16 cellular contexts compared by ENCODE assay signal in the genomic region with DNA sequence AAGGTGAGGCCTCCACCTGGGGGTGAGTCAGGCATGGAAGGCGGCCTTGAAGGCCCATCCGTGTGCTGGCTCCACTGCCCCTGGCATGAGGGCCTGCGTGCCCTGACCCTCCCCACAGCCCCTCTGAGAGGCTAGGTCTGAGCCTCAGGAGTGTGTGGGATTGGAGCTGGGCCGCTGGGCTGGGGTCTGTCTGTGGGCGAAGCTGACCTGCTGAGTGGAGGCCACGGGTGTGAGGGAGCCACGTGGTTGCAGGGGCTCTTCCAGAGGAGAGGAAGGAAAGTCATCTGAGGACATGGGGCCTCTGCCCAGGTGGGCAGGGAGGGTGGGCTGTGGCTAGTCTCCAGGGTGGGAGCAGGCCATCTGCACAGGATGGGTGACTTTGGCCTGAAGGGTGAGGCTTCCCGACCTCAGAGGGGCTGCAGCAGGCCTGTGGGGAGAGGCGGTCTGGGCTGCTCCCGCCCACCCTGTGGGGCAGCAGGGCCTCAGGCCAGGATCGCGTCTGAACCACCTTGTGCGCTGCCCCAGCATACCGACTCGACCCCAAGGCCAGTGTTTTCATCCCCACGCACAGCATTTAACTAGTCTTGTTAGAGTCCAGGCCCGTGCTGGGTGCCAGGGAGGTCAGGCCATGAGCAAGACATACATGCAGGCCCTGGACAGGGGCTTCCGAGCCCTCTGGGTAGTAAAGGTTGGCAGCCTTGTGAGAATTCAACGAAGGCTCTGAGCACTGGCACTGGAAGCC. TPM values are rescaled to one million over a fixed set of nuclear protein-coding genes. Genes with fewer than 3 reads are reported as not detected.
DNase-seq lines count a peak whose midpoint lies in the region; ATAC-seq, FAIRE-seq and TF ChIP-seq lines count a peak whose summit lies in the region.
"Had no signal": no experiment of that assay in that cellular context is flagged by ENCODE, and none has a peak within 500 bp of the region (broad histone marks: within the 10 kb centered on the region; RNA-seq: fewer than 3 reads in every experiment).

No MANE protein-coding gene starts in this region.

- H3K27me3 ChIP-seq in HepG2 (ENCODE audit: control insufficient read depth in 1 of 2, insufficient read depth in 2 of 2, low read length in 2 of 2), result peaks cover 13 to 72% of the 10 kb centered on the region in 2 experiments; a peak in 3 of 5 replicates
- H3K27me3 ChIP-seq in right lobe of liver, result no peaks in the 10 kb centered on the region
- H3K27me3 ChIP-seq: BE2C had no signal

- no TSS peak for BruUV-seq in HepG2 (replicated peaks; lab: Mats Ljungman, UMichigan)

- WGBS in HepG2 (ENCODE audit: low lambda C conversion rate), result 13% methylated on average over 8 of the region's 19 CpGs
- WGBS in right lobe of liver (ENCODE audit: insufficient coverage, low coverage, low lambda C conversion rate, missing lambda C conversion rate), result 67% methylated on average over 1 of the region's 19 CpGs

- TF ChIP-seq RAD21 in HepG2 (CRISPR knock-in tag; IDR thresholded peaks at IDR 0.05), result no peak

- H3K4me1 Mint-ChIP-seq in type B pancreatic cell (ENCODE audit: unreplicated experiment), result no peaks in the 10 kb centered on the region
- H3K4me1 Mint-ChIP-seq in activated CD4-positive, alpha-beta T cell treated with anti-CD3 and anti-CD28 coated beads, Interleukin-2, amount 10 ng/mL, durations not matched to agents 7 days and 5 days, result no peaks in the 10 kb centered on the region
- H3K4me1 Mint-ChIP-seq: CD8-positive, alpha-beta memory T cell had no signal

- H3K4me1 ChIP-seq in HepG2 (ENCODE audit: insufficient read depth, low read length) (no peaks in the 10 kb centered on the region), right lobe of liver (no peaks in the 10 kb centered on the region), kidney (ENCODE audit: control insufficient read depth in 1 of 2, insufficient read depth in 1 of 2, low read depth in 1 of 2, low read length in 2 of 2) (no peaks in the 10 kb centered on the region)
- H3K4me1 ChIP-seq: A549, BE2C, Caco-2 had no signal

- H3K27ac ChIP-seq in HepG2 (ENCODE audit: extremely low read length, insufficient read depth, low read length) (no peak overlapping the region), right lobe of liver (no peak overlapping the region), RWPE1 (peak overlapping the region; percentile 61), kidney (ENCODE audit: low read depth in 2 of 2, low read length in 2 of 2) (no peak overlapping the region)
- H3K27ac ChIP-seq: A549 had no signal

- TF ChIP-seq POLR2A in HepG2 (IDR thresholded peaks at IDR 0.05; ENCODE audit: insufficient read depth in 1 of 2, low read depth in 2 of 2, low read length in 2 of 2) (no peak), right lobe of liver (IDR thresholded peaks at IDR 0.05) (no peak)

- H3K4me3 Mint-ChIP-seq in type B pancreatic cell, result no peak overlapping the region
- no peak overlapping the region for H3K4me3 Mint-ChIP-seq in activated CD4-positive, alpha-beta T cell treated with anti-CD3 and anti-CD28 coated beads, Interleukin-2, amount 10 ng/mL, durations not matched to agents 7 days and 5 days
- H3K4me3 Mint-ChIP-seq: CD8-positive, alpha-beta memory T cell had no signal

- H3K9ac ChIP-seq in HepG2 (ENCODE audit: insufficient read depth, low read depth, low read length) (no peak overlapping the region), kidney (ENCODE audit: low read length in 2 of 2) (no peak overlapping the region)

- H3K9me3 Mint-ChIP-seq in type B pancreatic cell, result no peaks in the 10 kb centered on the region
- no peaks in the 10 kb centered on the region for H3K9me3 Mint-ChIP-seq in activated CD4-positive, alpha-beta T cell treated with anti-CD3 and anti-CD28 coated beads, Interleukin-2, amount 10 ng/mL, durations not matched to agents 7 days and 5 days
- H3K9me3 Mint-ChIP-seq: CD8-positive, alpha-beta memory T cell had no signal

- no peak overlapping the region for H3K4me2 ChIP-seq in HepG2 (ENCODE audit: low read depth, low read length)
- H3K4me2 ChIP-seq: A549 had no signal

- no peak overlapping the region for H3K4me3 ChIP-seq in HepG2 (replicated peaks in 1 of 3; ENCODE audit: insufficient read depth in 1 of 3, low read depth in 2 of 3, low read length in 3 of 3)
- no peak overlapping the region for H3K4me3 ChIP-seq in right lobe of liver
- H3K4me3 ChIP-seq in kidney (ENCODE audit: low read length in 2 of 2), result no peak overlapping the region
- H3K4me3 ChIP-seq: A549 had no signal

- H3K79me2 ChIP-seq in HepG2 (ENCODE audit: insufficient read depth, low read length), result no peaks in the 10 kb centered on the region

- no peaks in the 10 kb centered on the region for H3K36me3 Mint-ChIP-seq in type B pancreatic cell
- no peaks in the 10 kb centered on the region for H3K36me3 Mint-ChIP-seq in activated CD4-positive, alpha-beta T cell treated with anti-CD3 and anti-CD28 coated beads, Interleukin-2, amount 10 ng/mL, durations not matched to agents 7 days and 5 days (ENCODE audit: low read depth)
- H3K36me3 Mint-ChIP-seq: CD8-positive, alpha-beta memory T cell had no signal

- no peak for DNase-seq in HepG2 (ENCODE audit: low spot score)
- DNase-seq in right lobe of liver, result no peak
- DNase-seq in RWPE1 (ENCODE audit: low spot score), result no peak
- peak; percentile 65 for DNase-seq in kidney
- no peak for DNase-seq in type B pancreatic cell (ENCODE audit: extremely low spot score, unreplicated experiment)
- no peak for DNase-seq in activated CD4-positive, alpha-beta T cell treated with anti-CD3 and anti-CD28 coated beads, Interleukin-2, amount 10 ng/mL, durations not matched to agents 7 days and 5 days
- no peak for DNase-seq in putamen (ENCODE audit: low spot score)
- DNase-seq: BE2C, Caco-2, DMS53, GF-D8 had no signal

- ATAC-seq in HepG2 (no peak), right lobe of liver (no peak)
- ATAC-seq: A549 had no signal

- H3K9me3 ChIP-seq in HepG2 (ENCODE audit: low read length), result no peaks in the 10 kb centered on the region
- H3K9me3 ChIP-seq in right lobe of liver, result no peaks in the 10 kb centered on the region
- H3K9me3 ChIP-seq in kidney (ENCODE audit: control insufficient read depth in 1 of 2, low read length in 2 of 2), result no peaks in the 10 kb centered on the region
- H3K9me3 ChIP-seq: A549, BE2C, Caco-2 had no signal

- no peak overlapping the region for H2AFZ ChIP-seq in HepG2 (ENCODE audit: low read length)

- TF ChIP-seq EP300 in HepG2 (IDR thresholded peaks at IDR 0.05; ENCODE audit: low read depth in 2 of 2, low read length in 2 of 2) (no peak), HepG2 (CRISPR knock-in tag; IDR thresholded peaks at IDR 0.05; ENCODE audit: borderline replicate concordance) (no peak)

- no peak for TF ChIP-seq CTCF in HepG2 (CRISPR knock-in tag; IDR thresholded peaks at IDR 0.05)
- TF ChIP-seq CTCF in right lobe of liver (IDR thresholded peaks at IDR 0.05), result no peak
- TF ChIP-seq CTCF in RWPE1 (conservative IDR thresholded peaks at IDR 0.05; ENCODE audit: low read depth), result no peak
- TF ChIP-seq CTCF in kidney (IDR thresholded peaks at IDR 0.05; ENCODE audit: borderline replicate concordance, extremely low read depth, insufficient read depth), result no peak
- TF ChIP-seq CTCF in type B pancreatic cell (conservative IDR thresholded peaks at IDR 0.05), result no peak

- CTCF ChIA-PET in HepG2 (lab: Yijun Ruan, JAX; ENCODE audit: low intra/inter-chr PET ratio, low total read pairs) (no interaction called here), RWPE1 (lab: Yijun Ruan, JAX) (no interaction called here)
- CTCF ChIA-PET in activated CD4-positive, alpha-beta T cell treated with anti-CD3 and anti-CD28 coated beads, Interleukin-2, amount 10 ng/mL, durations not matched to agents 7 days and 5 days (lab: Charles Lee), result no interaction called here

- H3K36me3 ChIP-seq in HepG2 (replicated peaks in 1 of 2; ENCODE audit: control insufficient read depth in 1 of 2, insufficient read depth in 2 of 2, low read length in 2 of 2), result no peaks in the 10 kb centered on the region
- H3K36me3 ChIP-seq in right lobe of liver, result no peaks in the 10 kb centered on the region
- no peaks in the 10 kb centered on the region for H3K36me3 ChIP-seq in kidney (ENCODE audit: control insufficient read depth in 1 of 2, insufficient read depth in 2 of 2, low read length in 2 of 2)
- H3K36me3 ChIP-seq: BE2C had no signal

- peak overlapping the region; percentile 71 for H3K27ac Mint-ChIP-seq in type B pancreatic cell
- no peak overlapping the region for H3K27ac Mint-ChIP-seq in activated CD4-positive, alpha-beta T cell treated with anti-CD3 and anti-CD28 coated beads, Interleukin-2, amount 10 ng/mL, durations not matched to agents 7 days and 5 days

- H4K20me1 ChIP-seq in HepG2 (ENCODE audit: insufficient read depth, low read length), result no peaks in the 10 kb centered on the region

- FAIRE-seq in HepG2 (lab: Jason Lieb, UNC) (no peak), kidney (lab: Jason Lieb, UNC) (no peak)
- FAIRE-seq: A549, GM19239, H54, HTR-8/SVneo had no signal

- POLR2A ChIA-PET in HepG2 (lab: Yijun Ruan, JAX), result no interaction called here
- POLR2A ChIA-PET in RWPE1 (lab: Yijun Ruan, JAX; ENCODE audit: low non-redundant PET), result no interaction called here
- POLR2A ChIA-PET in activated CD4-positive, alpha-beta T cell treated with anti-CD3 and anti-CD28 coated beads, Interleukin-2, amount 10 ng/mL, durations not matched to agents 7 days and 5 days (lab: Charles Lee), result no interaction called here

- in situ Hi-C loops in HepG2 (cut with HindIII; ENCODE audit: extremely low pct_ligation_motif_present, low pct_unique_long_range_greater_than_20kb), result no loop called here

- H3K27me3 Mint-ChIP-seq in type B pancreatic cell, result no peaks in the 10 kb centered on the region
- H3K27me3 Mint-ChIP-seq in activated CD4-positive, alpha-beta T cell treated with anti-CD3 and anti-CD28 coated beads, Interleukin-2, amount 10 ng/mL, durations not matched to agents 7 days and 5 days, result no peaks in the 10 kb centered on the region

- intact Hi-C loops in HepG2 (cut with micrococcal nuclease; ENCODE audit: unreplicated experiment), result no loop called here
- intact Hi-C loops in right lobe of liver (cut with DNase I), result no loop called here
- intact Hi-C loops in kidney (cut with DNase I), result no loop called here

RNA-seq across cellular contexts. Expression of a gene that starts 11.2 kb away (rescaled TPM):
- total RNA-seq in HepG2 (2016; rRNA removed; fragmentation: Illumina TruSeq; extraction: Trizol) (0.11 TPM in 1 of 2 replicates, not detected in the other), right lobe of liver (1 to 10 TPM in 1 of 6 experiments, under 1 TPM in 3, not detected in 2; 0.44 to 6.7 (median 0.67) TPM), kidney (0.94 TPM), type B pancreatic cell (ENCODE audit: low replicate concordance) (15.7 and 31.4 TPM in 2 replicates)
- not detected in 2 replicates for total RNA-seq in HepG2 (2016; cell fraction: cytosol; rRNA removed; fragmentation: Illumina TruSeq; extraction: Trizol; ENCODE audit: low read depth)
- 0.09 TPM in 1 of 2 replicates, not detected in the other for total RNA-seq in HepG2 (2016; cell fraction: insoluble cytoplasmic fraction; rRNA removed; fragmentation: Illumina TruSeq; extraction: Trizol)
- total RNA-seq in HepG2 (2016; cell fraction: membrane; rRNA removed; fragmentation: Illumina TruSeq; extraction: Trizol), result not detected in 2 replicates
- total RNA-seq in HepG2 (2016; cell fraction: nucleus; rRNA removed; fragmentation: Illumina TruSeq; extraction: Trizol), result not detected in 2 replicates
- polyA plus RNA-seq in HepG2 (2011; rRNA removed) (0.08 and 0.13 TPM in 2 replicates), kidney (ENCODE audit: insufficient read depth, low read depth, low replicate concordance) (0.90 TPM)
- 0.03 TPM in 2 replicates for polyA plus RNA-seq in HepG2 (2011; cell fraction: cytosol; rRNA removed)
- polyA plus RNA-seq in HepG2 (2011; cell fraction: nucleus; rRNA removed), result 0.45 and 0.88 TPM in 2 replicates
- not detected in 2 replicates for polyA plus RNA-seq in HepG2 (2012)
- 0.16 TPM in 1 of 2 replicates, not detected in the other for polyA plus RNA-seq in HepG2 (2016; cell fraction: cytosol; fragmentation: Illumina TruSeq; extraction: Trizol; ENCODE audit: low read depth)
- not detected in 2 replicates for polyA plus RNA-seq in HepG2 (2016; cell fraction: insoluble cytoplasmic fraction; fragmentation: Illumina TruSeq; extraction: Trizol; ENCODE audit: low read depth)
- not detected in 2 replicates for polyA plus RNA-seq in HepG2 (2016; cell fraction: membrane; fragmentation: Illumina TruSeq; extraction: Trizol; ENCODE audit: low read depth)
- 0.41 and 0.48 TPM in 2 replicates for polyA plus RNA-seq in HepG2 (2016; cell fraction: nucleus; fragmentation: Illumina TruSeq; extraction: Trizol; ENCODE audit: insufficient read depth, low read depth)
- polyA minus RNA-seq in HepG2 (2011; rRNA and poly(A)+ RNA removed; ENCODE audit: low replicate concordance), result 0.28 and 34.2 TPM in 2 replicates
- 0.79 TPM in 1 of 2 replicates, not detected in the other for polyA minus RNA-seq in HepG2 (2011; cell fraction: cytosol; rRNA and poly(A)+ RNA removed)
- 0.12 and 0.13 TPM in 2 replicates for polyA minus RNA-seq in HepG2 (2011; cell fraction: nucleus; rRNA and poly(A)+ RNA removed)
- total RNA-seq in activated CD4-positive, alpha-beta T cell treated with anti-CD3 and anti-CD28 coated beads, Interleukin-2, amount 10 ng/mL, durations not matched to agents 7 days and 5 days, result under 1 TPM; 0.40 to 0.47 TPM
